ENCODE assay signal across 2 cellular contexts in the genomic region with DNA sequence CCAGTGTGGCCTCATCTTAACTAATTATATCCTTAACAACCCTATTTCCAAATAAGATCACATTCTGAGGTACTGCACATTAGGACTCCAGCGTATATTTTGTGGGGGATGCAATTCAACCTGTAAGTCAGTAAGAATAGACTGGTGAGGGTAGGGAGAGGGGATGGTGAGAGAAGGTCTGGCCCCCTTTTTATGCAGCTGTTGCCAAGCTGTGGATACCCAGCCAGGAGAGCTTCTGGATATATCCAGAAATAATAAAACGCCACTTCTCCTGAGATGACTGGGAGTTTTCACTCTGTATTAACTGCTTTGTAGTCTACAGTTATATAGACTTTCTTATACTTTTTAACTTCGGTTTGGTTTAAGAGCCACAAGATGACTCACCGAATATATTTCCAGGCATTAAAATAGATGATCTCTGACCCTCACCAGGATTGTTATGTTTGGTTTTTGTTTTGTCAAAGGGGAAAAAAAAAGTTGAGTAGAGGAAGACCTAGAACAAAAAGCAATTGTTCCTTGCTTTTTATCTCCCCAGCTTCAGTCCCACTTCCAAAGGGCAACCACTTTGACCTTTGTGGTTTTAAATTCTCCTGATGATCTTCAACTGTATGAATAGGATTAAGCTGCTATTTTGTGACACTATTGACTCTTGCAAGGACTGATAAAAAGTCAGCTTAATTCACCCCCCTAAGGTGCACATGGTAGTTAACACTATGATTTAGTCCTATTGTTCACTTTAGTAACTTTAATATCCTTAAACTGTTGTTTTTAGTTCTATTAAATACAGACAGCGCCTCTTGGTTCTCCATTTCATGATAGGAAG.
A peak's percentile ranks its signal among the peaks of the same experiment; 100 is the strongest.
TF ChIP-seq lines count a peak whose summit lies in the region.

No MANE protein-coding gene starts in this region.

TF ChIP-seq in K562, 482 proteins besides CTCF, POLR2A, EP300 and RAD21 (continues in another document):
- no peak for TF ChIP-seq C11orf30 (IDR thresholded peaks at IDR 0.05; ENCODE audit: low read depth)
- TF ChIP-seq PHF20 (IDR thresholded peaks at IDR 0.05; ENCODE audit: partially characterized antibody), result no peak
- no peak for TF ChIP-seq POLR2H (tag; IDR thresholded peaks at IDR 0.05; ENCODE audit: low read depth)
- TF ChIP-seq EWSR1 (IDR thresholded peaks at IDR 0.05; ENCODE audit: borderline replicate concordance, low read depth, partially characterized antibody), result no peak
- TF ChIP-seq, protein P1, sequence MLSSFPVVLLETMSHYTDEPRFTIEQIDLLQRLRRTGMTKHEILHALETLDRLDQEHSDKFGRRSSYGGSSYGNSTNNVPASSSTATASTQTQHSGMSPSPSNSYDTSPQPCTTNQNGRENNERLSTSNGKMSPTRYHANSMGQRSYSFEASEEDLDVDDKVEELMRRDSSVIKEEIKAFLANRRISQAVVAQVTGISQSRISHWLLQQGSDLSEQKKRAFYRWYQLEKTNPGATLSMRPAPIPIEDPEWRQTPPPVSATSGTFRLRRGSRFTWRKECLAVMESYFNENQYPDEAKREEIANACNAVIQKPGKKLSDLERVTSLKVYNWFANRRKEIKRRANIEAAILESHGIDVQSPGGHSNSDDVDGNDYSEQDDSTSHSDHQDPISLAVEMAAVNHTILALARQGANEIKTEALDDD (IDR thresholded peaks at IDR 0.05), result no peak
- no peak for TF ChIP-seq DMBX1 (CRISPR knock-in tag; IDR thresholded peaks at IDR 0.05; ENCODE audit: borderline replicate concordance)
- peak; percentile 84 for TF ChIP-seq CBFA2T3 (IDR thresholded peaks at IDR 0.05)
- TF ChIP-seq KAT7 (CRISPR knock-in tag; IDR thresholded peaks at IDR 0.05; ENCODE audit: borderline replicate concordance), result no peak
- no peak for TF ChIP-seq SNRNP70 (optimal IDR thresholded peaks at IDR 0.05; ENCODE audit: low read depth, low read length)
- TF ChIP-seq, protein P2, sequence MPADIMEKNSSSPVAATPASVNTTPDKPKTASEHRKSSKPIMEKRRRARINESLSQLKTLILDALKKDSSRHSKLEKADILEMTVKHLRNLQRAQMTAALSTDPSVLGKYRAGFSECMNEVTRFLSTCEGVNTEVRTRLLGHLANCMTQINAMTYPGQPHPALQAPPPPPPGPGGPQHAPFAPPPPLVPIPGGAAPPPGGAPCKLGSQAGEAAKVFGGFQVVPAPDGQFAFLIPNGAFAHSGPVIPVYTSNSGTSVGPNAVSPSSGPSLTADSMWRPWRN (IDR thresholded peaks at IDR 0.05; ENCODE audit: low read depth), result peak; percentile 40; the same call in 1 of the 2 replicates
- TF ChIP-seq TEAD4 (IDR thresholded peaks at IDR 0.05; ENCODE audit: low read length), result peak; percentile 54
- no peak for TF ChIP-seq TEAD4 (CRISPR knock-in tag; IDR thresholded peaks at IDR 0.05; ENCODE audit: borderline replicate concordance)
- TF ChIP-seq, protein P3, sequence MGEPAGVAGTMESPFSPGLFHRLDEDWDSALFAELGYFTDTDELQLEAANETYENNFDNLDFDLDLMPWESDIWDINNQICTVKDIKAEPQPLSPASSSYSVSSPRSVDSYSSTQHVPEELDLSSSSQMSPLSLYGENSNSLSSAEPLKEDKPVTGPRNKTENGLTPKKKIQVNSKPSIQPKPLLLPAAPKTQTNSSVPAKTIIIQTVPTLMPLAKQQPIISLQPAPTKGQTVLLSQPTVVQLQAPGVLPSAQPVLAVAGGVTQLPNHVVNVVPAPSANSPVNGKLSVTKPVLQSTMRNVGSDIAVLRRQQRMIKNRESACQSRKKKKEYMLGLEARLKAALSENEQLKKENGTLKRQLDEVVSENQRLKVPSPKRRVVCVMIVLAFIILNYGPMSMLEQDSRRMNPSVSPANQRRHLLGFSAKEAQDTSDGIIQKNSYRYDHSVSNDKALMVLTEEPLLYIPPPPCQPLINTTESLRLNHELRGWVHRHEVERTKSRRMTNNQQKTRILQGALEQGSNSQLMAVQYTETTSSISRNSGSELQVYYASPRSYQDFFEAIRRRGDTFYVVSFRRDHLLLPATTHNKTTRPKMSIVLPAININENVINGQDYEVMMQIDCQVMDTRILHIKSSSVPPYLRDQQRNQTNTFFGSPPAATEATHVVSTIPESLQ (CRISPR knock-in tag; IDR thresholded peaks at IDR 0.05), result no peak
- no peak for TF ChIP-seq MED1 (CRISPR knock-in tag; IDR thresholded peaks at IDR 0.05; ENCODE audit: borderline replicate concordance)
- TF ChIP-seq COPS2 (conservative IDR thresholded peaks at IDR 0.05), result no peak
- no peak for TF ChIP-seq STAG1 (CRISPR knock-in tag; IDR thresholded peaks at IDR 0.05; ENCODE audit: borderline replicate concordance)
- TF ChIP-seq NCOA4 (IDR thresholded peaks at IDR 0.05; ENCODE audit: partially characterized antibody), result no peak
- peak; percentile 6 for TF ChIP-seq MEIS2 (IDR thresholded peaks at IDR 0.05; ENCODE audit: partially characterized antibody)
- TF ChIP-seq MBD2 (IDR thresholded peaks at IDR 0.05; ENCODE audit: borderline replicate concordance, low read depth), result no peak
- peak; percentile 83; the same call in 1 of the 2 replicates for TF ChIP-seq ESRRA (IDR thresholded peaks at IDR 0.05; ENCODE audit: borderline replicate concordance, low read depth)
- no peak for TF ChIP-seq BRCA1 (IDR thresholded peaks at IDR 0.05)
- no peak for TF ChIP-seq BRCA1 (CRISPR knock-in tag; IDR thresholded peaks at IDR 0.05)
- TF ChIP-seq KDM1A (IDR thresholded peaks at IDR 0.05), result peak; percentile 75 to 87
- no peak for TF ChIP-seq TBP (optimal IDR thresholded peaks at IDR 0.05; ENCODE audit: low read depth, low read length)
- no peak for TF ChIP-seq SIN3A (IDR thresholded peaks at IDR 0.05; ENCODE audit: borderline replicate concordance in 2 of 2, control insufficient read depth in 1 of 2, low read depth in 2 of 2, low read length in 2 of 2)
- peak; percentile 97 for TF ChIP-seq SOX6 (IDR thresholded peaks at IDR 0.05)
- TF ChIP-seq CBFA2T2 (conservative IDR thresholded peaks at IDR 0.05), result peak; percentile 72
- TF ChIP-seq, protein P4, sequence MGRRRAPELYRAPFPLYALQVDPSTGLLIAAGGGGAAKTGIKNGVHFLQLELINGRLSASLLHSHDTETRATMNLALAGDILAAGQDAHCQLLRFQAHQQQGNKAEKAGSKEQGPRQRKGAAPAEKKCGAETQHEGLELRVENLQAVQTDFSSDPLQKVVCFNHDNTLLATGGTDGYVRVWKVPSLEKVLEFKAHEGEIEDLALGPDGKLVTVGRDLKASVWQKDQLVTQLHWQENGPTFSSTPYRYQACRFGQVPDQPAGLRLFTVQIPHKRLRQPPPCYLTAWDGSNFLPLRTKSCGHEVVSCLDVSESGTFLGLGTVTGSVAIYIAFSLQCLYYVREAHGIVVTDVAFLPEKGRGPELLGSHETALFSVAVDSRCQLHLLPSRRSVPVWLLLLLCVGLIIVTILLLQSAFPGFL (CRISPR knock-in tag; IDR thresholded peaks at IDR 0.05), result no peak
- TF ChIP-seq CBX8 (IDR thresholded peaks at IDR 0.05; ENCODE audit: borderline replicate concordance, extremely low read depth, low read depth, low read length, poor library complexity, severe bottlenecking), result no peak
- no peak for TF ChIP-seq ZNF695 (CRISPR knock-in tag; IDR thresholded peaks at IDR 0.05)
- TF ChIP-seq ARID1B (IDR thresholded peaks at IDR 0.05), result peak; percentile 48
- TF ChIP-seq RBM39 (optimal IDR thresholded peaks at IDR 0.05; ENCODE audit: low read depth, low read length), result no peak
- TF ChIP-seq ZNF134 (CRISPR knock-in tag; conservative IDR thresholded peaks at IDR 0.05), result no peak
- peak; percentile 45; the same call in 1 of the 2 replicates for TF ChIP-seq KLF16 (IDR thresholded peaks at IDR 0.05)
- no peak for TF ChIP-seq CBX3 (IDR thresholded peaks at IDR 0.05; ENCODE audit: borderline replicate concordance in 1 of 2, low read length in 2 of 2)
- peak; percentile 25 for TF ChIP-seq CCNT2 (IDR thresholded peaks at IDR 0.05; ENCODE audit: borderline replicate concordance, extremely low read depth, insufficient read length, low read depth, low read length)

TF ChIP-seq in HepG2, 621 proteins besides CTCF, POLR2A, EP300 and RAD21 (continues in another document):
- TF ChIP-seq ZNF235 (CRISPR knock-in tag; IDR thresholded peaks at IDR 0.05; ENCODE audit: borderline replicate concordance) (no peak), ADNP (CRISPR knock-in tag; IDR thresholded peaks at IDR 0.05) (no peak), ZNF547 (CRISPR knock-in tag; IDR thresholded peaks at IDR 0.05) (no peak), ATF1 (CRISPR knock-in tag; IDR thresholded peaks at IDR 0.05) (peak; percentile 16; the same call in 1 of the 2 replicates), MIXL1 (CRISPR knock-in tag; IDR thresholded peaks at IDR 0.05) (peak; percentile 51; the same call in 1 of the 2 replicates), KDM6A (CRISPR knock-in tag; IDR thresholded peaks at IDR 0.05; ENCODE audit: low read depth) (peak; percentile 25; the same call in 1 of the 2 replicates), TGIF2 (CRISPR knock-in tag; IDR thresholded peaks at IDR 0.05) (no peak), ZNF343 (CRISPR knock-in tag; IDR thresholded peaks at IDR 0.05) (no peak), ZNF143 (CRISPR knock-in tag; IDR thresholded peaks at IDR 0.05) (no peak), SAP130 (CRISPR knock-in tag; IDR thresholded peaks at IDR 0.05; ENCODE audit: low read depth) (peak; percentile 67), SP5 (CRISPR knock-in tag; IDR thresholded peaks at IDR 0.05; ENCODE audit: borderline replicate concordance, low read depth) (peak; percentile 32; the same call in 1 of the 2 replicates), ZNF225 (CRISPR knock-in tag; IDR thresholded peaks at IDR 0.05) (no peak), SYNCRIP (IDR thresholded peaks at IDR 0.05; ENCODE audit: insufficient read depth, low read depth, low read length) (no peak), MTA1 (CRISPR knock-in tag; IDR thresholded peaks at IDR 0.05; ENCODE audit: borderline replicate concordance) (no peak)
- TF ChIP-seq, protein P5, sequence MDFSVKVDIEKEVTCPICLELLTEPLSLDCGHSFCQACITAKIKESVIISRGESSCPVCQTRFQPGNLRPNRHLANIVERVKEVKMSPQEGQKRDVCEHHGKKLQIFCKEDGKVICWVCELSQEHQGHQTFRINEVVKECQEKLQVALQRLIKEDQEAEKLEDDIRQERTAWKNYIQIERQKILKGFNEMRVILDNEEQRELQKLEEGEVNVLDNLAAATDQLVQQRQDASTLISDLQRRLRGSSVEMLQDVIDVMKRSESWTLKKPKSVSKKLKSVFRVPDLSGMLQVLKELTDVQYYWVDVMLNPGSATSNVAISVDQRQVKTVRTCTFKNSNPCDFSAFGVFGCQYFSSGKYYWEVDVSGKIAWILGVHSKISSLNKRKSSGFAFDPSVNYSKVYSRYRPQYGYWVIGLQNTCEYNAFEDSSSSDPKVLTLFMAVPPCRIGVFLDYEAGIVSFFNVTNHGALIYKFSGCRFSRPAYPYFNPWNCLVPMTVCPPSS (IDR thresholded peaks at IDR 0.05), result no peak
- TF ChIP-seq, protein P6, sequence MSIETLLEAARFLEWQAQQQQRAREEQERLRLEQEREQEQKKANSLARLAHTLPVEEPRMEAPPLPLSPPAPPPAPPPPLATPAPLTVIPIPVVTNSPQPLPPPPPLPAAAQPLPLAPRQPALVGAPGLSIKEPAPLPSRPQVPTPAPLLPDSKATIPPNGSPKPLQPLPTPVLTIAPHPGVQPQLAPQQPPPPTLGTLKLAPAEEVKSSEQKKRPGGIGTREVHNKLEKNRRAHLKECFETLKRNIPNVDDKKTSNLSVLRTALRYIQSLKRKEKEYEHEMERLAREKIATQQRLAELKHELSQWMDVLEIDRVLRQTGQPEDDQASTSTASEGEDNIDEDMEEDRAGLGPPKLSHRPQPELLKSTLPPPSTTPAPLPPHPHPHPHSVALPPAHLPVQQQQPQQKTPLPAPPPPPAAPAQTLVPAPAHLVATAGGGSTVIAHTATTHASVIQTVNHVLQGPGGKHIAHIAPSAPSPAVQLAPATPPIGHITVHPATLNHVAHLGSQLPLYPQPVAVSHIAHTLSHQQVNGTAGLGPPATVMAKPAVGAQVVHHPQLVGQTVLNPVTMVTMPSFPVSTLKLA (IDR thresholded peaks at IDR 0.05), result no peak
- TF ChIP-seq, protein P7, sequence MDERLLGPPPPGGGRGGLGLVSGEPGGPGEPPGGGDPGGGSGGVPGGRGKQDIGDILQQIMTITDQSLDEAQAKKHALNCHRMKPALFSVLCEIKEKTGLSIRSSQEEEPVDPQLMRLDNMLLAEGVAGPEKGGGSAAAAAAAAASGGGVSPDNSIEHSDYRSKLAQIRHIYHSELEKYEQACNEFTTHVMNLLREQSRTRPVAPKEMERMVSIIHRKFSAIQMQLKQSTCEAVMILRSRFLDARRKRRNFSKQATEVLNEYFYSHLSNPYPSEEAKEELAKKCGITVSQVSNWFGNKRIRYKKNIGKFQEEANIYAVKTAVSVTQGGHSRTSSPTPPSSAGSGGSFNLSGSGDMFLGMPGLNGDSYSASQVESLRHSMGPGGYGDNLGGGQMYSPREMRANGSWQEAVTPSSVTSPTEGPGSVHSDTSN (CRISPR knock-in tag; IDR thresholded peaks at IDR 0.05), result no peak
- TF ChIP-seq, protein P8, sequence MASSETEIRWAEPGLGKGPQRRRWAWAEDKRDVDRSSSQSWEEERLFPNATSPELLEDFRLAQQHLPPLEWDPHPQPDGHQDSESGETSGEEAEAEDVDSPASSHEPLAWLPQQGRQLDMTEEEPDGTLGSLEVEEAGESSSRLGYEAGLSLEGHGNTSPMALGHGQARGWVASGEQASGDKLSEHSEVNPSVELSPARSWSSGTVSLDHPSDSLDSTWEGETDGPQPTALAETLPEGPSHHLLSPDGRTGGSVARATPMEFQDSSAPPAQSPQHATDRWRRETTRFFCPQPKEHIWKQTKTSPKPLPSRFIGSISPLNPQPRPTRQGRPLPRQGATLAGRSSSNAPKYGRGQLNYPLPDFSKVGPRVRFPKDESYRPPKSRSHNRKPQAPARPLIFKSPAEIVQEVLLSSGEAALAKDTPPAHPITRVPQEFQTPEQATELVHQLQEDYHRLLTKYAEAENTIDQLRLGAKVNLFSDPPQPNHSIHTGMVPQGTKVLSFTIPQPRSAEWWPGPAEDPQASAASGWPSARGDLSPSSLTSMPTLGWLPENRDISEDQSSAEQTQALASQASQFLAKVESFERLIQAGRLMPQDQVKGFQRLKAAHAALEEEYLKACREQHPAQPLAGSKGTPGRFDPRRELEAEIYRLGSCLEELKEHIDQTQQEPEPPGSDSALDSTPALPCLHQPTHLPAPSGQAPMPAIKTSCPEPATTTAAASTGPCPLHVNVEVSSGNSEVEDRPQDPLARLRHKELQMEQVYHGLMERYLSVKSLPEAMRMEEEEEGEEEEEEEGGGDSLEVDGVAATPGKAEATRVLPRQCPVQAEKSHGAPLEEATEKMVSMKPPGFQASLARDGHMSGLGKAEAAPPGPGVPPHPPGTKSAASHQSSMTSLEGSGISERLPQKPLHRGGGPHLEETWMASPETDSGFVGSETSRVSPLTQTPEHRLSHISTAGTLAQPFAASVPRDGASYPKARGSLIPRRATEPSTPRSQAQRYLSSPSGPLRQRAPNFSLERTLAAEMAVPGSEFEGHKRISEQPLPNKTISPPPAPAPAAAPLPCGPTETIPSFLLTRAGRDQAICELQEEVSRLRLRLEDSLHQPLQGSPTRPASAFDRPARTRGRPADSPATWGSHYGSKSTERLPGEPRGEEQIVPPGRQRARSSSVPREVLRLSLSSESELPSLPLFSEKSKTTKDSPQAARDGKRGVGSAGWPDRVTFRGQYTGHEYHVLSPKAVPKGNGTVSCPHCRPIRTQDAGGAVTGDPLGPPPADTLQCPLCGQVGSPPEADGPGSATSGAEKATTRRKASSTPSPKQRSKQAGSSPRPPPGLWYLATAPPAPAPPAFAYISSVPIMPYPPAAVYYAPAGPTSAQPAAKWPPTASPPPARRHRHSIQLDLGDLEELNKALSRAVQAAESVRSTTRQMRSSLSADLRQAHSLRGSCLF (CRISPR knock-in tag; IDR thresholded peaks at IDR 0.05; ENCODE audit: borderline replicate concordance), result no peak
- TF ChIP-seq, protein P9, sequence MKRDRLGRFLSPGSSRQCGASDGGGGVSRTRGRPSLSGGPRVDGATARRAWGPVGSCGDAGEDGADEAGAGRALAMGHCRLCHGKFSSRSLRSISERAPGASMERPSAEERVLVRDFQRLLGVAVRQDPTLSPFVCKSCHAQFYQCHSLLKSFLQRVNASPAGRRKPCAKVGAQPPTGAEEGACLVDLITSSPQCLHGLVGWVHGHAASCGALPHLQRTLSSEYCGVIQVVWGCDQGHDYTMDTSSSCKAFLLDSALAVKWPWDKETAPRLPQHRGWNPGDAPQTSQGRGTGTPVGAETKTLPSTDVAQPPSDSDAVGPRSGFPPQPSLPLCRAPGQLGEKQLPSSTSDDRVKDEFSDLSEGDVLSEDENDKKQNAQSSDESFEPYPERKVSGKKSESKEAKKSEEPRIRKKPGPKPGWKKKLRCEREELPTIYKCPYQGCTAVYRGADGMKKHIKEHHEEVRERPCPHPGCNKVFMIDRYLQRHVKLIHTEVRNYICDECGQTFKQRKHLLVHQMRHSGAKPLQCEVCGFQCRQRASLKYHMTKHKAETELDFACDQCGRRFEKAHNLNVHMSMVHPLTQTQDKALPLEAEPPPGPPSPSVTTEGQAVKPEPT (CRISPR knock-in tag; IDR thresholded peaks at IDR 0.05; ENCODE audit: low read depth), result no peak
